1 cellular context compared by ENCODE assay signal in genomic region chr22:26587991-26588613, GRCh38.
TF ChIP-seq lines count a peak whose summit lies in the region.

No MANE protein-coding gene starts in this region.

TF ChIP-seq in K562, 482 proteins besides CTCF, POLR2A, EP300 and RAD21 (continued from another document):
- TF ChIP-seq ZNF318 (IDR thresholded peaks at IDR 0.05; ENCODE audit: borderline replicate concordance in 1 of 2, low read depth in 1 of 2) (no peak), CREB3 (tag; conservative IDR thresholded peaks at IDR 0.05; ENCODE audit: low read depth) (no peak), FOXJ3 (CRISPR knock-in tag; IDR thresholded peaks at IDR 0.05) (no peak), ZNF586 (CRISPR knock-in tag; conservative IDR thresholded peaks at IDR 0.05) (no peak), BCLAF1 (IDR thresholded peaks at IDR 0.05; ENCODE audit: borderline replicate concordance in 1 of 2, control insufficient read depth in 1 of 2, low read depth in 2 of 2, low read length in 1 of 2) (no peak), NCOR1 (IDR thresholded peaks at IDR 0.05) (peak; percentile 39), XRCC3 (IDR thresholded peaks at IDR 0.05) (no peak), PHB2 (IDR thresholded peaks at IDR 0.05; ENCODE audit: low read depth) (no peak), BRF2 (IDR thresholded peaks at IDR 0.05; ENCODE audit: borderline replicate concordance, insufficient read depth, insufficient read length) (no peak), ARID3A (IDR thresholded peaks at IDR 0.05; ENCODE audit: borderline replicate concordance, low read depth, low read length) (no peak; the same call in 1 of the 2 replicates), DEAF1 (CRISPR knock-in tag; IDR thresholded peaks at IDR 0.05) (no peak), ELK3 (CRISPR knock-in tag; IDR thresholded peaks at IDR 0.05) (no peak), ZNF146 (CRISPR knock-in tag; IDR thresholded peaks at IDR 0.05; ENCODE audit: unreplicated experiment) (peak; percentile 98), HMBOX1 (IDR thresholded peaks at IDR 0.05) (no peak), MEF2A (IDR thresholded peaks at IDR 0.05; ENCODE audit: control insufficient read depth, low read depth, low read length) (peak; percentile 92), ZNF766 (CRISPR knock-in tag; conservative IDR thresholded peaks at IDR 0.05) (no peak), TAF7 (tag; IDR thresholded peaks at IDR 0.05) (no peak), KDM5B (IDR thresholded peaks at IDR 0.05; ENCODE audit: insufficient replicate concordance, low read depth, low read length) (no peak), ZNF395 (CRISPR knock-in tag; IDR thresholded peaks at IDR 0.05) (no peak), FOSL1 (tag; conservative IDR thresholded peaks at IDR 0.05) (no peak), NCOA6 (IDR thresholded peaks at IDR 0.05) (no peak), ZNF121 (CRISPR knock-in tag; conservative IDR thresholded peaks at IDR 0.05) (no peak)
